In genomic region chr3:187999821-188000220, GRCh38 we compare ENCODE assay signal across 10 cellular contexts.
DNase-seq lines count a peak whose midpoint lies in the region; ATAC-seq and TF ChIP-seq lines count a peak whose summit lies in the region.
"Had no signal": no experiment of that assay in that cellular context is flagged by ENCODE, and none has a peak within 500 bp of the region (broad histone marks: within the 10 kb centered on the region; RNA-seq: fewer than 3 reads in every experiment).

No MANE protein-coding gene starts in this region.

- H3K27me3 ChIP-seq in foreskin keratinocyte = no peaks in the 10 kb centered on the region
- H3K27me3 ChIP-seq: dorsolateral prefrontal cortex had no signal

- peak overlapping the region; percentile 30 for H3K27ac Mint-ChIP-seq in WTC11

- H3K27ac ChIP-seq in foreskin keratinocyte = no peak overlapping the region
- H3K27ac ChIP-seq: dorsolateral prefrontal cortex had no signal

- H3K4me3 Mint-ChIP-seq in WTC11 = no peak overlapping the region

- H3K9me3 Mint-ChIP-seq in WTC11 = no peaks in the 10 kb centered on the region

- TF ChIP-seq CTCF in WTC11 (IDR thresholded peaks at IDR 0.05) (no peak), foreskin keratinocyte (conservative IDR thresholded peaks at IDR 0.05) (no peak)

- H3K27me3 Mint-ChIP-seq in WTC11 (ENCODE audit: low read depth) = peaks cover 9% of the 10 kb centered on the region; the same call in 1 of the 2 replicates

- peak; percentile 44 for DNase-seq in activated naive CD4-positive, alpha-beta T cell treated with Interleukin-2 at 50 U/mL for 16 hours
- DNase-seq in activated naive CD4-positive, alpha-beta T cell treated with anti-CD3 and anti-CD28 coated beads, Interleukin-2, amount 50 U/mL, for 16 hours = no peak
- DNase-seq in WTC11 (ENCODE audit: low spot score) (no peak), dermis blood vessel endothelial cell (peak; percentile 48), foreskin keratinocyte (no peak), NK-92 (lab: John Stamatoyannopoulos, UW; ENCODE audit: unreplicated experiment) (no peak), SHP77 treated with DMSO at 0.1 percent for 48 hours (lab: John Stamatoyannopoulos, UW) (no peak)
- peak; percentile 31 for DNase-seq in stimulated activated naive CD4-positive, alpha-beta T cell treated with Interleukin-2 at 50 U/mL for 16 hours (lab: John Stamatoyannopoulos, UW)
- DNase-seq: dorsolateral prefrontal cortex, mammary epithelial cell had no signal

- POLR2A ChIA-PET in WTC11 (lab: Charles Lee) = no interaction called here

- H3K4me1 Mint-ChIP-seq in WTC11 = peaks cover 58% of the 10 kb centered on the region

- H3K36me3 Mint-ChIP-seq in WTC11 = no peaks in the 10 kb centered on the region

- CTCF ChIA-PET in WTC11 (lab: Charles Lee) = interaction anchor here (0.8 to 1.2 kb wide), 3 partner anchors 10 to 260 kb away, joined by 3 to 5 read pairs (median 4); no protein-coding TSS in a partner anchor

- ATAC-seq in WTC11 (peak; percentile 55), foreskin keratinocyte (no peak)

- peaks cover 2% of the 10 kb centered on the region for H3K4me1 ChIP-seq in foreskin keratinocyte

TF ChIP-seq in WTC11, 78 proteins besides CTCF, POLR2A, EP300 and RAD21:
- TF ChIP-seq ZNF121 (CRISPR knock-in tag; IDR thresholded peaks at IDR 0.05) = no peak
- TF ChIP-seq, protein P1, sequence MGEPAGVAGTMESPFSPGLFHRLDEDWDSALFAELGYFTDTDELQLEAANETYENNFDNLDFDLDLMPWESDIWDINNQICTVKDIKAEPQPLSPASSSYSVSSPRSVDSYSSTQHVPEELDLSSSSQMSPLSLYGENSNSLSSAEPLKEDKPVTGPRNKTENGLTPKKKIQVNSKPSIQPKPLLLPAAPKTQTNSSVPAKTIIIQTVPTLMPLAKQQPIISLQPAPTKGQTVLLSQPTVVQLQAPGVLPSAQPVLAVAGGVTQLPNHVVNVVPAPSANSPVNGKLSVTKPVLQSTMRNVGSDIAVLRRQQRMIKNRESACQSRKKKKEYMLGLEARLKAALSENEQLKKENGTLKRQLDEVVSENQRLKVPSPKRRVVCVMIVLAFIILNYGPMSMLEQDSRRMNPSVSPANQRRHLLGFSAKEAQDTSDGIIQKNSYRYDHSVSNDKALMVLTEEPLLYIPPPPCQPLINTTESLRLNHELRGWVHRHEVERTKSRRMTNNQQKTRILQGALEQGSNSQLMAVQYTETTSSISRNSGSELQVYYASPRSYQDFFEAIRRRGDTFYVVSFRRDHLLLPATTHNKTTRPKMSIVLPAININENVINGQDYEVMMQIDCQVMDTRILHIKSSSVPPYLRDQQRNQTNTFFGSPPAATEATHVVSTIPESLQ (CRISPR knock-in tag; IDR thresholded peaks at IDR 0.05) = no peak
- no peak for TF ChIP-seq PREB (CRISPR knock-in tag; IDR thresholded peaks at IDR 0.05; ENCODE audit: borderline replicate concordance)
- no peak for TF ChIP-seq SMAD3 (CRISPR knock-in tag; IDR thresholded peaks at IDR 0.05; ENCODE audit: borderline replicate concordance)
- TF ChIP-seq ZNF232 (CRISPR knock-in tag; IDR thresholded peaks at IDR 0.05) = no peak
- TF ChIP-seq PRDM15 (CRISPR knock-in tag; IDR thresholded peaks at IDR 0.05) = no peak
- TF ChIP-seq OVOL2 (CRISPR knock-in tag; IDR thresholded peaks at IDR 0.05; ENCODE audit: borderline replicate concordance) = no peak
- TF ChIP-seq SP1 (CRISPR knock-in tag; conservative IDR thresholded peaks at IDR 0.05) = no peak
- no peak for TF ChIP-seq RELA (CRISPR knock-in tag; IDR thresholded peaks at IDR 0.05; ENCODE audit: borderline replicate concordance)
- TF ChIP-seq, protein P2, sequence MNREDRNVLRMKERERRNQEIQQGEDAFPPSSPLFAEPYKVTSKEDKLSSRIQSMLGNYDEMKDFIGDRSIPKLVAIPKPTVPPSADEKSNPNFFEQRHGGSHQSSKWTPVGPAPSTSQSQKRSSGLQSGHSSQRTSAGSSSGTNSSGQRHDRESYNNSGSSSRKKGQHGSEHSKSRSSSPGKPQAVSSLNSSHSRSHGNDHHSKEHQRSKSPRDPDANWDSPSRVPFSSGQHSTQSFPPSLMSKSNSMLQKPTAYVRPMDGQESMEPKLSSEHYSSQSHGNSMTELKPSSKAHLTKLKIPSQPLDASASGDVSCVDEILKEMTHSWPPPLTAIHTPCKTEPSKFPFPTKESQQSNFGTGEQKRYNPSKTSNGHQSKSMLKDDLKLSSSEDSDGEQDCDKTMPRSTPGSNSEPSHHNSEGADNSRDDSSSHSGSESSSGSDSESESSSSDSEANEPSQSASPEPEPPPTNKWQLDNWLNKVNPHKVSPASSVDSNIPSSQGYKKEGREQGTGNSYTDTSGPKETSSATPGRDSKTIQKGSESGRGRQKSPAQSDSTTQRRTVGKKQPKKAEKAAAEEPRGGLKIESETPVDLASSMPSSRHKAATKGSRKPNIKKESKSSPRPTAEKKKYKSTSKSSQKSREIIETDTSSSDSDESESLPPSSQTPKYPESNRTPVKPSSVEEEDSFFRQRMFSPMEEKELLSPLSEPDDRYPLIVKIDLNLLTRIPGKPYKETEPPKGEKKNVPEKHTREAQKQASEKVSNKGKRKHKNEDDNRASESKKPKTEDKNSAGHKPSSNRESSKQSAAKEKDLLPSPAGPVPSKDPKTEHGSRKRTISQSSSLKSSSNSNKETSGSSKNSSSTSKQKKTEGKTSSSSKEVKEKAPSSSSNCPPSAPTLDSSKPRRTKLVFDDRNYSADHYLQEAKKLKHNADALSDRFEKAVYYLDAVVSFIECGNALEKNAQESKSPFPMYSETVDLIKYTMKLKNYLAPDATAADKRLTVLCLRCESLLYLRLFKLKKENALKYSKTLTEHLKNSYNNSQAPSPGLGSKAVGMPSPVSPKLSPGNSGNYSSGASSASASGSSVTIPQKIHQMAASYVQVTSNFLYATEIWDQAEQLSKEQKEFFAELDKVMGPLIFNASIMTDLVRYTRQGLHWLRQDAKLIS (CRISPR knock-in tag; IDR thresholded peaks at IDR 0.05; ENCODE audit: borderline replicate concordance) = no peak
- no peak for TF ChIP-seq SOX15 (CRISPR knock-in tag; IDR thresholded peaks at IDR 0.05)
- no peak for TF ChIP-seq ZNF317 (CRISPR knock-in tag; IDR thresholded peaks at IDR 0.05; ENCODE audit: borderline replicate concordance, low read depth)
- no peak for TF ChIP-seq E2F4 (CRISPR knock-in tag; IDR thresholded peaks at IDR 0.05; ENCODE audit: borderline replicate concordance, low read depth)
- no peak for TF ChIP-seq ZBTB21 (CRISPR knock-in tag; IDR thresholded peaks at IDR 0.05; ENCODE audit: borderline replicate concordance)

Comparison
In these comparisons a context has a peak if more than half of its experiments do, and no peak if none do; other contexts are left out.
1. DNase-seq: peak in activated naive CD4-positive, alpha-beta T cell treated with Interleukin-2 at 50 U/mL for 16 hours (single experiment), dermis blood vessel endothelial cell (single experiment) and stimulated activated naive CD4-positive, alpha-beta T cell treated with Interleukin-2 at 50 U/mL for 16 hours (single experiment); none in activated naive CD4-positive, alpha-beta T cell treated with anti-CD3 and anti-CD28 coated beads, Interleukin-2, amount 50 U/mL, for 16 hours (single experiment), WTC11 (single experiment), foreskin keratinocyte (0 of 2), NK-92 (single experiment) and SHP77 treated with DMSO at 0.1 percent for 48 hours (single experiment).